8 cellular contexts compared by ENCODE assay signal in genomic region chr7:158862985-158863610, GRCh38. TPM values are rescaled to one million over a fixed set of nuclear protein-coding genes. Genes with fewer than 3 reads are reported as not detected.
DNase-seq lines count a peak whose midpoint lies in the region; ATAC-seq and TF ChIP-seq lines count a peak whose summit lies in the region.
"Not testable (repeated sequence)": the region's sequence is repeated elsewhere in the genome, so short reads cannot be mapped to it uniquely, and the experiment has no call there.

No MANE protein-coding gene starts in this region.

- not testable (repeated sequence) for H3K27me3 ChIP-seq in CD4-positive, alpha-beta T cell (ENCODE audit: control insufficient read depth, insufficient read depth, low read length); lung (ENCODE audit: control insufficient read depth, insufficient read depth)

- not testable (repeated sequence) for H3K9me3 ChIP-seq in CD4-positive, alpha-beta T cell (ENCODE audit: control insufficient read depth, low read length); lung (ENCODE audit: control insufficient read depth in 2 of 2, insufficient read depth in 1 of 2, low read length in 1 of 2)

- not testable (repeated sequence) for H3K27me3 Mint-ChIP-seq in CD4-positive, alpha-beta T cell; activated T-cell treated with anti-CD3 and anti-CD28 coated beads, Interleukin-2, amount 50 U/mL, for 24 hours

- peaks cover 67% of the 10 kb centered on the region for H3K4me1 Mint-ChIP-seq in CD4-positive, alpha-beta T cell (ENCODE audit: low read depth)
- H3K4me1 Mint-ChIP-seq in activated T-cell treated with anti-CD3 and anti-CD28 coated beads, Interleukin-2, amount 50 U/mL, for 24 hours (ENCODE audit: low read depth): peaks cover 54% of the 10 kb centered on the region

- intact Hi-C loops in CD4-positive, alpha-beta T cell (cut with DNase I, micrococcal nuclease): not testable (repeated sequence)

- H3K4me3 ChIP-seq in lung: peak overlapping the region; percentile 18

- H3K27ac ChIP-seq in CD4-positive, alpha-beta T cell (ENCODE audit: low read depth, low read length): not testable (repeated sequence)
- H3K27ac ChIP-seq in epithelial cell of prostate (peak overlapping the region; percentile 68), lung (ENCODE audit: low read depth in 1 of 2, low read length in 1 of 2) (peak overlapping the region; percentile 78 to 90)

- WGBS in lung, 2 donors: 63 to 65% methylated on average over 13 of the region's 13 CpGs

- peak overlapping the region; percentile 98 for H3K4me3 Mint-ChIP-seq in CD4-positive, alpha-beta T cell
- peak overlapping the region; percentile 80 for H3K4me3 Mint-ChIP-seq in activated T-cell treated with anti-CD3 and anti-CD28 coated beads, Interleukin-2, amount 50 U/mL, for 24 hours

- CTCF ChIA-PET in CD4-positive, alpha-beta T cell (lab: Charles Lee): interaction anchor here (1.1 kb wide), 1 partner anchor 123 kb away, joined by 3 read pairs; no protein-coding TSS in a partner anchor

- ATAC-seq in CD4-positive, alpha-beta T cell (ENCODE audit: poor library complexity): peak; percentile 56
- ATAC-seq in GM19455 (IDR thresholded peaks at IDR 0.05; ENCODE audit: unreplicated experiment) (peak; percentile 42), HG03108 (IDR thresholded peaks at IDR 0.05; ENCODE audit: unreplicated experiment) (peak; percentile 60)
- ATAC-seq in lung (ENCODE audit: insufficient read depth, low FRiP score): not testable (repeated sequence)

- not testable (repeated sequence) for TF ChIP-seq CTCF in CD4-positive, alpha-beta T cell (IDR thresholded peaks at IDR 0.05); lung (IDR thresholded peaks at IDR 0.05; ENCODE audit: control extremely low read depth, extremely low read depth)

- not testable (repeated sequence) for H3K36me3 Mint-ChIP-seq in CD4-positive, alpha-beta T cell (ENCODE audit: low read depth); activated T-cell treated with anti-CD3 and anti-CD28 coated beads, Interleukin-2, amount 50 U/mL, for 24 hours (ENCODE audit: low read depth)

- not testable (repeated sequence) for H3K9me3 Mint-ChIP-seq in CD4-positive, alpha-beta T cell; activated T-cell treated with anti-CD3 and anti-CD28 coated beads, Interleukin-2, amount 50 U/mL, for 24 hours

- POLR2A ChIA-PET in CD4-positive, alpha-beta T cell (lab: Charles Lee): interaction anchor here (0.7 to 2.3 kb wide), 9 partner anchors 16 to 159 kb away, joined by 3 to 21 read pairs (median 4); partner anchors contain the start of genes ESYT2 and NCAPG2

- not testable (repeated sequence) for DNase-seq in CD4-positive, alpha-beta T cell; lung (ENCODE audit: low spot score)
- DNase-seq in NCI-H69 (lab: John Stamatoyannopoulos, UW): peak; percentile 73
- peak; percentile 54 for DNase-seq in activated T-cell treated with anti-CD3 and anti-CD28 coated beads, Interleukin-2, amount 50 U/mL, for 24 hours
- peak; percentile 16 for DNase-seq in epithelial cell of prostate (ENCODE audit: low read depth, low spot score)
- peak; percentile 23 to 33 for DNase-seq in stimulated activated CD4-positive, alpha-beta T cell treated with anti-CD3 and anti-CD28 coated beads, Interleukin-4, amount 100 ng/mL, for 48 hours (ENCODE audit: low read depth in 2 of 2)

- not testable (repeated sequence) for H3K36me3 ChIP-seq in lung (ENCODE audit: control insufficient read depth in 2 of 2, insufficient read depth in 2 of 2, low read length in 2 of 2)

- H3K27ac Mint-ChIP-seq in CD4-positive, alpha-beta T cell: peak overlapping the region; percentile 76
- H3K27ac Mint-ChIP-seq in activated T-cell treated with anti-CD3 and anti-CD28 coated beads, Interleukin-2, amount 50 U/mL, for 24 hours: peak overlapping the region; percentile 87

- peaks cover under 1 to 11% of the 10 kb centered on the region in 2 donors for H3K4me1 ChIP-seq in lung (ENCODE audit: control insufficient read depth in 2 of 2, insufficient read depth in 2 of 2, low read length in 2 of 2)

RNA-seq across cellular contexts. Expression of gene DYNC2I1, which starts 6.7 kb away (rescaled TPM):
- total RNA-seq in CD4-positive, alpha-beta T cell: 10 to 100 TPM; 12.9 to 14.1 TPM
- total RNA-seq in lung: 10 to 100 TPM; 25.6 to 26.2 TPM
- 10 to 100 TPM; 10.3 to 14.0 TPM for polyA plus RNA-seq in lung

RNA-seq across cellular contexts. Expression of gene ESYT2, which starts 33.8 kb away (rescaled TPM):
- 100 to 1,000 TPM; 106 to 112 TPM for total RNA-seq in CD4-positive, alpha-beta T cell
- total RNA-seq in lung: 10 to 100 TPM; 79.7 to 83.0 TPM
- polyA plus RNA-seq in lung: 10 to 100 TPM; 16.4 to 36.2 TPM
